ENCODE assay signal across 12 cellular contexts in the genomic region with DNA sequence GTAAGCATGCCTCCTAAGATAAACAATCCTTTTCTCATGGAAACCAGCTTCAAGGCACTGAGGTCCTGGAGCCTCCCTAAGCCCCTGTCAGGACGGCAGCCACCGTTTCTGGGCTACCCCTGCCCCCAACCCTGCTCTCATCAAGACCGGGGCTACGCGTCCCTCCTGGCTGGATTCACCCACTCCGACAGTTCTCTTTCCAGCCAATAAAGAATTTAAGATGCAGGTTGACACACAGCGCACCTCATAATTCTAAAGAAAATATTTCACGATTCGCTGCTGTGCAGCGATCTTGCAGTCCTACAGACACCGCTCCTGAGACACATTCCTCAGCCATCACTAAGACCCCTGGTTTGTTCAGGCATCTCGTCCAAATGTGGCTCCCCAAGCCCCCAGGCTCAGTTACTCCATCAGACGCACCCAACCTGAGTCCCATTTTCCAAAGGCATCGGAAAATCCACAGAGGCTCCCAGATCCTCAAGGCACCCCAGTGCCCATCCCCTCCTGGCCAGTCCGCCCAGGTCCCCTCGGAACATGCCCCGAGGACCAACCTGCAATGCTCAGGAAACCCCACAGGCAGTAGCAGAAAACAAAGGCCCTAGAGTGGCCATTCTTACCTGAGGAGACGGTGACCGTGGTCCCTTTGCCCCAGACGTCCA.
DNase-seq lines count a peak whose midpoint lies in the region; ATAC-seq and TF ChIP-seq lines count a peak whose summit lies in the region.
"Had no signal": no experiment of that assay in that cellular context is flagged by ENCODE, and none has a peak within 500 bp of the region (broad histone marks: within the 10 kb centered on the region; RNA-seq: fewer than 3 reads in every experiment).

No MANE protein-coding gene starts in this region.

- peak; percentile 4 for DNase-seq in activated naive CD4-positive, alpha-beta T cell treated with anti-CD3 and anti-CD28 coated beads for 36 hours
- no peak for DNase-seq in activated naive CD4-positive, alpha-beta T cell treated with Interleukin-2 at 50 U/mL for 16 hours
- DNase-seq in RWPE2 (ENCODE audit: low spot score) (peak; percentile 34), chondrocyte (ENCODE audit: low spot score) (peak; percentile 40), pons (ENCODE audit: low spot score) (no peak), mesenteric fat pad (ENCODE audit: low spot score) (no peak)
- DNase-seq: nephron progenitor cell, PC-9, T-helper 9 cell had no signal

- peaks cover 35% of the 10 kb centered on the region for H3K27me3 Mint-ChIP-seq in activated naive CD4-positive, alpha-beta T cell treated with anti-CD3 and anti-CD28 coated beads for 36 hours (ENCODE audit: low read depth)
- no peaks in the 10 kb centered on the region for H3K27me3 Mint-ChIP-seq in chondrocyte (ENCODE audit: low read depth)

- H3K4me1 ChIP-seq in RWPE2 (ENCODE audit: insufficient read depth, poor library complexity, severe bottlenecking) (no peaks in the 10 kb centered on the region), thymus (ENCODE audit: control insufficient read depth, insufficient read depth, low read length) (peaks cover 39% of the 10 kb centered on the region)

- ATAC-seq in RWPE2 (ENCODE audit: low read depth) (no peak), HG03565 (IDR thresholded peaks at IDR 0.05; ENCODE audit: unreplicated experiment) (no peak)

- H3K9me3 Mint-ChIP-seq in activated naive CD4-positive, alpha-beta T cell treated with anti-CD3 and anti-CD28 coated beads for 36 hours, result no peaks in the 10 kb centered on the region
- peaks cover 21% of the 10 kb centered on the region for H3K9me3 Mint-ChIP-seq in chondrocyte (ENCODE audit: low read depth)
- H3K9me3 Mint-ChIP-seq: activated T-helper 17 cell treated with anti-CD3 and anti-CD28 coated beads, Interleukin-2, amount 50 U/mL, for 72 hours had no signal

- CTCF ChIA-PET in activated naive CD4-positive, alpha-beta T cell treated with anti-CD3 and anti-CD28 coated beads for 36 hours (lab: Charles Lee), result no interaction called here

- peaks cover 26% of the 10 kb centered on the region for H3K4me1 Mint-ChIP-seq in activated naive CD4-positive, alpha-beta T cell treated with anti-CD3 and anti-CD28 coated beads for 36 hours (ENCODE audit: low read depth)
- H3K4me1 Mint-ChIP-seq in chondrocyte (ENCODE audit: low read depth), result no peaks in the 10 kb centered on the region
- H3K4me1 Mint-ChIP-seq: activated T-helper 17 cell treated with anti-CD3 and anti-CD28 coated beads, Interleukin-2, amount 50 U/mL, for 72 hours; nephron progenitor cell had no signal

- no peaks in the 10 kb centered on the region for H3K36me3 Mint-ChIP-seq in activated naive CD4-positive, alpha-beta T cell treated with anti-CD3 and anti-CD28 coated beads for 36 hours (ENCODE audit: low read depth)
- peaks cover 3% of the 10 kb centered on the region for H3K36me3 Mint-ChIP-seq in chondrocyte (ENCODE audit: low read depth)

- H3K4me3 ChIP-seq in RWPE2 (ENCODE audit: severe bottlenecking) (no peak overlapping the region), thymus (ENCODE audit: low read length) (peak overlapping the region; percentile 30)
- H3K4me3 ChIP-seq: PC-9 had no signal

- H3K9me3 ChIP-seq in RWPE2 (ENCODE audit: severe bottlenecking) (peaks cover 3% of the 10 kb centered on the region), thymus (ENCODE audit: control insufficient read depth) (no peaks in the 10 kb centered on the region)

- H3K36me3 ChIP-seq in RWPE2 (ENCODE audit: low read depth) (no peaks in the 10 kb centered on the region), thymus (ENCODE audit: control insufficient read depth, insufficient read depth) (no peaks in the 10 kb centered on the region)

- H3K4me3 Mint-ChIP-seq in activated naive CD4-positive, alpha-beta T cell treated with anti-CD3 and anti-CD28 coated beads for 36 hours, result no peak overlapping the region
- no peak overlapping the region for H3K4me3 Mint-ChIP-seq in chondrocyte (ENCODE audit: unreplicated experiment)
- H3K4me3 Mint-ChIP-seq: nephron progenitor cell had no signal

- H3K27me3 ChIP-seq in RWPE2 (ENCODE audit: insufficient read depth, poor library complexity, severe bottlenecking) (no peaks in the 10 kb centered on the region), thymus (ENCODE audit: control insufficient read depth, insufficient read depth) (peaks cover 8% of the 10 kb centered on the region)

- intact Hi-C loops in activated naive CD4-positive, alpha-beta T cell treated with anti-CD3 and anti-CD28 coated beads for 36 hours (cut with micrococcal nuclease), result no loop called here

- no peak overlapping the region for H3K27ac ChIP-seq in RWPE2 (ENCODE audit: poor library complexity, severe bottlenecking)
- peak overlapping the region; percentile 68 for H3K27ac ChIP-seq in thymus (ENCODE audit: low read depth)
- H3K27ac ChIP-seq: PC-9 had no signal

- WGBS in thymus, result 21% methylated on average over 20 of the region's 20 CpGs

- H3K27ac Mint-ChIP-seq in activated naive CD4-positive, alpha-beta T cell treated with anti-CD3 and anti-CD28 coated beads for 36 hours, result peak overlapping the region; percentile 70
- H3K27ac Mint-ChIP-seq in chondrocyte (ENCODE audit: unreplicated experiment), result no peak overlapping the region
- H3K27ac Mint-ChIP-seq: activated T-helper 17 cell treated with anti-CD3 and anti-CD28 coated beads, Interleukin-2, amount 50 U/mL, for 72 hours; nephron progenitor cell had no signal

- TF ChIP-seq CTCF in RWPE2 (IDR thresholded peaks at IDR 0.05; ENCODE audit: poor library complexity, severe bottlenecking), result no peak
- TF ChIP-seq CTCF in chondrocyte (IDR thresholded peaks at IDR 0.05), result no peak

Comparison
In these comparisons a context has a peak if more than half of its experiments do, and no peak if none do; other contexts are left out.
1. DNase-seq: peak in activated naive CD4-positive, alpha-beta T cell treated with anti-CD3 and anti-CD28 coated beads for 36 hours (single experiment), RWPE2 (single experiment) and chondrocyte (single experiment); none in activated naive CD4-positive, alpha-beta T cell treated with Interleukin-2 at 50 U/mL for 16 hours (single experiment), pons (single experiment) and mesenteric fat pad (single experiment).